ENCODE assay signal across 11 cellular contexts in genomic region chr3:173938159-173938558, GRCh38.
DNase-seq lines count a peak whose midpoint lies in the region; ATAC-seq and TF ChIP-seq lines count a peak whose summit lies in the region.
"Had no signal": no experiment of that assay in that cellular context is flagged by ENCODE, and none has a peak within 500 bp of the region (broad histone marks: within the 10 kb centered on the region; RNA-seq: fewer than 3 reads in every experiment).

No MANE protein-coding gene starts in this region.

- H3K23me2 ChIP-seq in H9 (ENCODE audit: insufficient read length, low read depth, low read length, poor library complexity, severe bottlenecking) = no peaks in the 10 kb centered on the region

- no peak overlapping the region for H2BK15ac ChIP-seq in H9 (ENCODE audit: low read depth, low read length)

- peak overlapping the region; percentile 68 to 82 (median 69); a peak in 4 of 7 replicates for H3K27ac Mint-ChIP-seq in H9
- H3K27ac Mint-ChIP-seq in activated T-cell treated with anti-CD3 and anti-CD28 coated beads, Interleukin-2, amount 50 U/mL, for 72 hours = no peak overlapping the region

- ATAC-seq in HG02884 (IDR thresholded peaks at IDR 0.05; ENCODE audit: unreplicated experiment) (no peak), GM21786 (IDR thresholded peaks at IDR 0.05; ENCODE audit: unreplicated experiment) (no peak)
- ATAC-seq in activated T-cell treated with anti-CD3 and anti-CD28 coated beads, Interleukin-2, amount 50 U/mL, for 72 hours (replicated peaks in 1 of 2) = no peak

- peaks cover 12 to 13% of the 10 kb centered on the region in 2 experiments for H3K4me1 Mint-ChIP-seq in H9
- no peaks in the 10 kb centered on the region for H3K4me1 Mint-ChIP-seq in activated T-cell treated with anti-CD3 and anti-CD28 coated beads, Interleukin-2, amount 50 U/mL, for 72 hours (ENCODE audit: low read depth)

- H3K4me1 ChIP-seq in ACC112 (ENCODE audit: control insufficient read depth, insufficient read depth, low read length, unreplicated experiment) = peaks cover 9% of the 10 kb centered on the region
- peaks cover 6% of the 10 kb centered on the region; the same call in 1 of the 2 replicates for H3K4me1 ChIP-seq in H9 (ENCODE audit: insufficient read depth, low read length)

- no peak overlapping the region for H3K9ac ChIP-seq in H9 (ENCODE audit: extremely low read depth, insufficient read length, low read length)

- H3K27me3 ChIP-seq in ACC112 (ENCODE audit: insufficient read depth, low read length) = no peaks in the 10 kb centered on the region
- no peaks in the 10 kb centered on the region for H3K27me3 ChIP-seq in H9 (ENCODE audit: insufficient read depth, low read length)
- H3K27me3 ChIP-seq: tibial artery had no signal

- TF ChIP-seq CTCF in H9 (conservative IDR thresholded peaks at IDR 0.05) (no peak), fibroblast of villous mesenchyme (IDR thresholded peaks at IDR 0.05; ENCODE audit: insufficient read depth, low read depth, low read length) (no peak)

- no peak overlapping the region for H4K91ac ChIP-seq in H9 (ENCODE audit: insufficient read length, low read depth, low read length)

- H3K27ac ChIP-seq in ACC112 (ENCODE audit: low read depth, low read length) (no peak overlapping the region), H9 (ENCODE audit: insufficient read length, low read depth, low read length) (no peak overlapping the region)
- H3K27ac ChIP-seq: coronary artery, tibial artery had no signal

- WGBS in H9 (ENCODE audit: extremely low coverage, insufficient read length, low lambda C conversion rate) = no CpG with 5 or more reads among the region's 4 CpGs

- no peak for DNase-seq in H9
- DNase-seq in RPMI8226 = peak; percentile 47
- DNase-seq in fibroblast of villous mesenchyme (ENCODE audit: low read depth) = peak; percentile 47
- DNase-seq in GOT3 (lab: John Stamatoyannopoulos, UW) = no peak
- no peak for DNase-seq in activated T-cell treated with anti-CD3 and anti-CD28 coated beads, Interleukin-2, amount 50 U/mL, for 72 hours
- DNase-seq: Calu3, tibial artery had no signal

- H4K20me1 ChIP-seq in H9 (ENCODE audit: control insufficient read depth, insufficient read depth, insufficient read length) = no peaks in the 10 kb centered on the region

- no peaks in the 10 kb centered on the region for H3K36me3 Mint-ChIP-seq in H9 (ENCODE audit: insufficient read depth in 1 of 3, low read depth in 3 of 3)
- H3K36me3 Mint-ChIP-seq in activated T-cell treated with anti-CD3 and anti-CD28 coated beads, Interleukin-2, amount 50 U/mL, for 72 hours (ENCODE audit: insufficient read depth in 2 of 2) = no peaks in the 10 kb centered on the region

- H2BK12ac ChIP-seq in H9 (ENCODE audit: insufficient read length, low read depth, low read length) = no peak overlapping the region

- H2AK5ac ChIP-seq in H9 (ENCODE audit: insufficient read length, low read length) = no peak overlapping the region

- no peak overlapping the region for H2BK20ac ChIP-seq in H9 (ENCODE audit: low read depth, low read length, poor library complexity, severe bottlenecking)

- H2AFZ ChIP-seq in ACC112 (ENCODE audit: low read length, unreplicated experiment) = peak overlapping the region; percentile 20
- H2AFZ ChIP-seq in H9 (ENCODE audit: low read length) = no peak overlapping the region

- no peaks in the 10 kb centered on the region for H3K9me3 ChIP-seq in H9 (ENCODE audit: control insufficient read depth, low read depth, low read length)
- H3K9me3 ChIP-seq: tibial artery had no signal

- no peak overlapping the region for H3K23ac ChIP-seq in H9 (ENCODE audit: insufficient read length, low read depth, low read length)

- no peak overlapping the region for H2BK5ac ChIP-seq in H9 (ENCODE audit: insufficient read length, low read length)

- H3K27me3 Mint-ChIP-seq in H9 (ENCODE audit: low read depth) = no peaks in the 10 kb centered on the region
- no peaks in the 10 kb centered on the region for H3K27me3 Mint-ChIP-seq in activated T-cell treated with anti-CD3 and anti-CD28 coated beads, Interleukin-2, amount 50 U/mL, for 72 hours (ENCODE audit: low read depth)

- H3T11ph ChIP-seq in H9 (ENCODE audit: low read length) = no peak overlapping the region

- no peaks in the 10 kb centered on the region for H3K79me1 ChIP-seq in H9 (ENCODE audit: insufficient read depth, low read depth, low read length, poor library complexity, severe bottlenecking)

- H3K79me2 ChIP-seq in ACC112 (ENCODE audit: control insufficient read depth, insufficient read depth, low read length, unreplicated experiment) (no peaks in the 10 kb centered on the region), H9 (ENCODE audit: insufficient read depth, low read length) (no peaks in the 10 kb centered on the region)

- no peaks in the 10 kb centered on the region for H3K9me3 Mint-ChIP-seq in H9
- no peaks in the 10 kb centered on the region for H3K9me3 Mint-ChIP-seq in activated T-cell treated with anti-CD3 and anti-CD28 coated beads, Interleukin-2, amount 50 U/mL, for 72 hours

- H3K4ac ChIP-seq in H9 (ENCODE audit: low read depth, low read length) = no peak overlapping the region

- H3K14ac ChIP-seq in H9 (ENCODE audit: insufficient read depth, low read length) = no peak overlapping the region

- no peak overlapping the region for H3K4me2 ChIP-seq in H9 (ENCODE audit: insufficient read depth, insufficient read length, low read length)

- no peak overlapping the region for H3K18ac ChIP-seq in H9 (ENCODE audit: insufficient read length, low read depth, low read length)

- H3K36me3 ChIP-seq in ACC112 (ENCODE audit: insufficient read depth, low read length) = no peaks in the 10 kb centered on the region
- H3K36me3 ChIP-seq: tibial artery had no signal

- H3K56ac ChIP-seq in H9 (ENCODE audit: insufficient read length, low read depth, low read length) = no peak overlapping the region

- no peak overlapping the region for H2BK120ac ChIP-seq in H9 (ENCODE audit: low read depth, low read length, poor library complexity, severe bottlenecking)

- no peak overlapping the region for H4K8ac ChIP-seq in H9 (replicated peaks; ENCODE audit: insufficient read length, low read depth, low read length)

- no peak overlapping the region for H3K4me3 ChIP-seq in ACC112 (ENCODE audit: low read depth, low read length)
- H3K4me3 ChIP-seq in fibroblast of villous mesenchyme (ENCODE audit: low read depth, low read length) = no peak overlapping the region
- H3K4me3 ChIP-seq: coronary artery, tibial artery had no signal

- H3K4me3 Mint-ChIP-seq in H9 = no peak overlapping the region
- H3K4me3 Mint-ChIP-seq in activated T-cell treated with anti-CD3 and anti-CD28 coated beads, Interleukin-2, amount 50 U/mL, for 72 hours = no peak overlapping the region

- H4K5ac ChIP-seq in H9 (ENCODE audit: insufficient read length, low read depth, low read length) = no peak overlapping the region

Comparison
In these comparisons a context has a peak if more than half of its experiments do, and no peak if none do; other contexts are left out.
1. DNase-seq: peak in RPMI8226 (single experiment) and fibroblast of villous mesenchyme (single experiment); none in H9 (single experiment), GOT3 (single experiment) and activated T-cell treated with anti-CD3 and anti-CD28 coated beads, Interleukin-2, amount 50 U/mL, for 72 hours (0 of 2).